1 cellular context compared by ENCODE assay signal in genomic region chr9:124278054-124278540, GRCh38.
TF ChIP-seq lines count a peak whose summit lies in the region.

No MANE protein-coding gene starts in this region.

TF ChIP-seq in GM23338, 12 proteins besides CTCF, POLR2A, EP300 and RAD21 (continued from another document):
- TF ChIP-seq ZNF462 (CRISPR knock-in tag; IDR thresholded peaks at IDR 0.05) (no peak), NANOG (IDR thresholded peaks at IDR 0.05; ENCODE audit: borderline replicate concordance) (no peak), REST (IDR thresholded peaks at IDR 0.05; ENCODE audit: unreplicated experiment) (no peak), ETS1 (IDR thresholded peaks at IDR 0.05) (no peak), ZNF331 (CRISPR knock-in tag; IDR thresholded peaks at IDR 0.05; ENCODE audit: low read depth) (no peak)
